ENCODE assay signal across 22 cellular contexts in genomic region chr13:69547780-69548179, GRCh38.
"Had no signal": no experiment of that assay in that cellular context is flagged by ENCODE, and none has a peak within 500 bp of the region (broad histone marks: within the 10 kb centered on the region; RNA-seq: fewer than 3 reads in every experiment).

No MANE protein-coding gene starts in this region.

- H3K27me3 Mint-ChIP-seq: dendritic cell treated with granulocyte-macrophage colony-stimulating factor and Interleukin-4, amounts not matched to agents 40 ng/mL and 50 ng/mL, for 4 days; naive thymus-derived CD4-positive, alpha-beta T cell had no signal

- H3K4me1 Mint-ChIP-seq: immature natural killer cell; mesothelial cell of epicardium; naive thymus-derived CD4-positive, alpha-beta T cell had no signal

- H3K9me3 Mint-ChIP-seq: dendritic cell treated with granulocyte-macrophage colony-stimulating factor and Interleukin-4, amounts not matched to agents 40 ng/mL and 50 ng/mL, for 4 days; mesothelial cell of epicardium had no signal

- H3K4me3 Mint-ChIP-seq: dendritic cell treated with granulocyte-macrophage colony-stimulating factor and Interleukin-4, amounts not matched to agents 40 ng/mL and 50 ng/mL, for 4 days; immature natural killer cell; mesothelial cell of epicardium; naive thymus-derived CD4-positive, alpha-beta T cell had no signal

- H2AFZ ChIP-seq: hepatocyte had no signal

- ATAC-seq: foreskin keratinocyte; gastroesophageal sphincter; heart left ventricle; left lung; left ventricle myocardium superior; lower lobe of right lung; naive thymus-derived CD4-positive, alpha-beta T cell had no signal

- H3K27me3 ChIP-seq: colonic mucosa, dorsolateral prefrontal cortex, esophagus muscularis mucosa, foreskin keratinocyte, gastroesophageal sphincter, heart left ventricle, hepatocyte, left lung had no signal

- H3K79me2 ChIP-seq: hepatocyte had no signal

- H3K4me1 ChIP-seq: colonic mucosa, esophagus muscularis mucosa, foreskin keratinocyte, gastroesophageal sphincter, heart left ventricle, left lung, lower lobe of right lung had no signal

- DNase-seq: colonic mucosa; cortex of kidney; dorsolateral prefrontal cortex; effector CD4-positive, alpha-beta T cell; effector memory CD4-positive, alpha-beta T cell; foreskin keratinocyte; heart left ventricle; hypothalamus; immature natural killer cell; islet precursor cell; kidney; kidney glomerular epithelial cell; left lung; left ventricle myocardium superior; lower lobe of right lung; mesenchymal stem cell; naive thymus-derived CD4-positive, alpha-beta T cell had no signal

- H3K4me2 ChIP-seq: hepatocyte had no signal

- H3K27ac ChIP-seq: colonic mucosa, dorsolateral prefrontal cortex, esophagus muscularis mucosa, foreskin keratinocyte, gastroesophageal sphincter, heart left ventricle, hepatocyte, left lung, lower lobe of right lung had no signal

- H3K27ac Mint-ChIP-seq: dendritic cell treated with granulocyte-macrophage colony-stimulating factor and Interleukin-4, amounts not matched to agents 40 ng/mL and 50 ng/mL, for 4 days; immature natural killer cell; mesothelial cell of epicardium; naive thymus-derived CD4-positive, alpha-beta T cell had no signal

- H3K9me3 ChIP-seq: colonic mucosa, esophagus muscularis mucosa, gastroesophageal sphincter, heart left ventricle, left lung, lower lobe of right lung had no signal

- H3K36me3 Mint-ChIP-seq: immature natural killer cell; mesothelial cell of epicardium; naive thymus-derived CD4-positive, alpha-beta T cell had no signal

- H3K36me3 ChIP-seq: colonic mucosa, esophagus muscularis mucosa, gastroesophageal sphincter, heart left ventricle, left lung, lower lobe of right lung had no signal

- H3K4me3 ChIP-seq: colonic mucosa, dorsolateral prefrontal cortex, esophagus muscularis mucosa, gastroesophageal sphincter, heart left ventricle, hepatocyte, left lung, lower lobe of right lung had no signal
